8 cellular contexts compared by ENCODE assay signal in the genomic region with DNA sequence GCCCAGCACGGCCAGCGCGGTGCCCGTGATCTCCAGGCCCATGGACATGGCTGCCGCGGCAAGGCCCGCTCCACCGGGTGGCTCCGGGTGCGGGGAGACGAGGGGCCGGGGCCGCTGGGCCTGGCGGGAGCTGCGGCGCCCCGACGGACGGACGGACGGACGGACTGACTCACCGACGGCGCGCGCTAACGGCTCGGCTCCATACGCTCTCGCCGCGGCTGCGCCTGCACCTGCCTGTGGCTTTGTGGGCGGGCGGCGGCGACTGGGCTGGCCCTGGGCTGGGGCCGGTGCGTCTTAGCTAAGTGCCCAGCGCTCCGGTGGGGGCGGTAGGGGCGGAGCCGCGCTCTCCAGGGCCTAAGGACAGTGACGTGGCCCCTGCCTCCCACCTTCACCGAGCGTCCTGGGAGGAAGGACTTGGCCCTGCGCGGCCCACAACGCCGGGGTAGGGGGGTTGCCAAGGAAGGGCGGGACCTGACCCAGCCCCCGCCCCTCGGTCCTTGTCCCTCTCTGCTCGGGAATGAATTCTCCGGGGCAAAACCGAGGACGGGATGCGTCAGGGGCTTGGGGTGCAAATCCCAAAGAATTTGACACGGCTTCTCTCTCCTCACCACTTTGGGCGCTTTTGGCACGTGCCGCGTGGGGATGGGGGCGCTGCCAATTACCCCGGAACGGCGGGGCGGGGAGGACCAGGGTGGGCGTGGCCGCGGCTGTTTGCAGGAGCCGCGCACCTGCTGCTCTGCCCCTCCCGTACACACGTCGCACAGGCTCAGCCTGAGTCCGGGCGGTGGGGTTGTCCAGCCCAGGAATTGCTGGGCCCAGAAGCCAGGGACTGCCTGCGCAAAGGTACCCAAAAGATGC.
DNase-seq lines count a peak whose midpoint lies in the region; ATAC-seq lines count a peak whose summit lies in the region.

A gene with protein sequence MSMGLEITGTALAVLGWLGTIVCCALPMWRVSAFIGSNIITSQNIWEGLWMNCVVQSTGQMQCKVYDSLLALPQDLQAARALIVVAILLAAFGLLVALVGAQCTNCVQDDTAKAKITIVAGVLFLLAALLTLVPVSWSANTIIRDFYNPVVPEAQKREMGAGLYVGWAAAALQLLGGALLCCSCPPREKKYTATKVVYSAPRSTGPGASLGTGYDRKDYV (minus strand): TSS at position 269 of the 858 bp plus-strand sequence. CDS start 221 bp downstream, at position 48.

- peak; percentile 7 for DNase-seq in stimulated activated CD4-positive, alpha-beta T cell treated with anti-CD3 and anti-CD28 coated beads, Interleukin-12 subunit alpha, Interleukin-12 subunit beta, amount 100 ng/mL, for 4 hours
- no peak for DNase-seq in stimulated activated CD4-positive, alpha-beta T cell treated with anti-CD3 and anti-CD28 coated beads, Interleukin-4, amount 100 ng/mL, for 4 hours
- peak; percentile 51 for DNase-seq in NOMO-1 treated with DMSO at 0.1 percent for 48 hours (lab: John Stamatoyannopoulos, UW; ENCODE audit: unreplicated experiment)
- DNase-seq in NCI-H1694 (lab: John Stamatoyannopoulos, UW), result no peak

- ATAC-seq in HG02870 (IDR thresholded peaks at IDR 0.05; ENCODE audit: unreplicated experiment) (no peak), HG03175 (IDR thresholded peaks at IDR 0.05; ENCODE audit: unreplicated experiment) (no peak)

- peaks cover 28% of the 10 kb centered on the region for H3K4me1 Mint-ChIP-seq in dendritic cell treated with granulocyte-macrophage colony-stimulating factor and Interleukin-4, amounts not matched to agents 40 ng/mL and 50 ng/mL, for 4 days (ENCODE audit: low read depth)

- H3K27me3 ChIP-seq in mucosa of rectum (ENCODE audit: control insufficient read depth in 2 of 2, insufficient read depth in 2 of 2, low read length in 2 of 2), result peaks cover 6 to 8% of the 10 kb centered on the region in 2 donors

- peak within 1 kb of the TSS; percentile 97 to 98 for H3K9ac ChIP-seq in mucosa of rectum (ENCODE audit: low read depth in 1 of 2, low read length in 2 of 2)

- peaks cover 18 to 27% of the 10 kb centered on the region in 2 donors for H3K4me1 ChIP-seq in mucosa of rectum (ENCODE audit: control insufficient read depth in 2 of 2, insufficient read depth in 2 of 2, low read length in 2 of 2)

- peak within 1 kb of the TSS; percentile 77 to 85 for H3K4me3 ChIP-seq in mucosa of rectum (ENCODE audit: low read length in 2 of 2)

- peak within 1 kb of the TSS; percentile 21 for H3K4me3 Mint-ChIP-seq in dendritic cell treated with granulocyte-macrophage colony-stimulating factor and Interleukin-4, amounts not matched to agents 40 ng/mL and 50 ng/mL, for 4 days

- peak within 1 kb of the TSS; percentile 99 to 100 for H3K27ac ChIP-seq in mucosa of rectum (ENCODE audit: low read depth in 2 of 2, low read length in 2 of 2)

- H3K9me3 ChIP-seq in mucosa of rectum (ENCODE audit: control insufficient read depth in 2 of 2, low read length in 2 of 2), result no peaks in the 10 kb centered on the region

- H3K27me3 Mint-ChIP-seq in dendritic cell treated with granulocyte-macrophage colony-stimulating factor and Interleukin-4, amounts not matched to agents 40 ng/mL and 50 ng/mL, for 4 days, result peaks cover 76% of the 10 kb centered on the region

- peaks cover 5 to 13% of the 10 kb centered on the region in 2 donors for H3K36me3 ChIP-seq in mucosa of rectum (ENCODE audit: control insufficient read depth in 2 of 2, insufficient read depth in 2 of 2, low read length in 2 of 2)

- no peaks in the 10 kb centered on the region for H3K9me3 Mint-ChIP-seq in dendritic cell treated with granulocyte-macrophage colony-stimulating factor and Interleukin-4, amounts not matched to agents 40 ng/mL and 50 ng/mL, for 4 days

- intact Hi-C loops in dendritic cell treated with granulocyte-macrophage colony-stimulating factor and Interleukin-4, amounts not matched to agents 40 ng/mL and 50 ng/mL, for 4 days (cut with micrococcal nuclease), result no loop called here

- H3K27ac Mint-ChIP-seq in dendritic cell treated with granulocyte-macrophage colony-stimulating factor and Interleukin-4, amounts not matched to agents 40 ng/mL and 50 ng/mL, for 4 days, result no peak within 1 kb of the TSS

- H3K36me3 Mint-ChIP-seq in dendritic cell treated with granulocyte-macrophage colony-stimulating factor and Interleukin-4, amounts not matched to agents 40 ng/mL and 50 ng/mL, for 4 days (ENCODE audit: low read depth), result no peaks in the 10 kb centered on the region

Comparison
In these comparisons a context has a peak if more than half of its experiments do, and no peak if none do; other contexts are left out.
1. DNase-seq: peak in stimulated activated CD4-positive, alpha-beta T cell treated with anti-CD3 and anti-CD28 coated beads, Interleukin-12 subunit alpha, Interleukin-12 subunit beta, amount 100 ng/mL, for 4 hours (single experiment) and NOMO-1 treated with DMSO at 0.1 percent for 48 hours (single experiment); none in stimulated activated CD4-positive, alpha-beta T cell treated with anti-CD3 and anti-CD28 coated beads, Interleukin-4, amount 100 ng/mL, for 4 hours (0 of 2) and NCI-H1694 (single experiment).